In the genomic region with DNA sequence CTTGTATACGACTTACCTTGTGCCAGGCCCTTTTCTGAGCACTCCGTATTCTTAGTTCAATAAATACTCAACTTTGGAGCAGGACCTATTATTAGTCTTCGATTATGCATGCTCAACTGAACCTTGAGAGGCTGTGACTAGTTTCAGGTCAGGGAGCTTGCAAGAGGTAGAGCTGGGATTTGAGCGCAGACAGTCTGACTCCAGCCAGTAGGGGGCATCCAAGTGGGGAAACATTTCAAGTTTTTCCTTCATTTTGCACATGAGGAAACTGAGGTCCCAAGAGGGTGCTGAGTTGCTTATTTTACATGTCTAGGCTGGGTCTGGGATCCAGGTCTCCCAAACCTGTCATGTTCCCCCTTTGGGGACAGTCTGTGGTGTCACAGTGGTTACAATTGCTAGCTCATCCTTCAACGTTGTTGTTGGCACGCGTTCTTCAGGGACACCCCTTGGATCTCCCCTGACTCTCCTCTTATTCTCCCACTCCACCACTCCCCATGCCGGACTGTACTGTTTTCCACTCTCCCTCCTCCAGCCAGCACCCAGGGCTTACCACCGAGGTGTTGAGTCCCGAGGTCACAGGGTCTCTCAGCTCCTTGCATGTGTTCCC, we compare ENCODE assay signal across 1 cellular context.
TF ChIP-seq lines count a peak whose summit lies in the region.

No MANE protein-coding gene starts in this region.

TF ChIP-seq in WTC11, 78 proteins besides CTCF, POLR2A, EP300 and RAD21:
- TF ChIP-seq ZNF317 (CRISPR knock-in tag; IDR thresholded peaks at IDR 0.05; ENCODE audit: borderline replicate concordance, low read depth), result no peak
- TF ChIP-seq HMGA2 (CRISPR knock-in tag; IDR thresholded peaks at IDR 0.05), result no peak
- TF ChIP-seq, protein P1, sequence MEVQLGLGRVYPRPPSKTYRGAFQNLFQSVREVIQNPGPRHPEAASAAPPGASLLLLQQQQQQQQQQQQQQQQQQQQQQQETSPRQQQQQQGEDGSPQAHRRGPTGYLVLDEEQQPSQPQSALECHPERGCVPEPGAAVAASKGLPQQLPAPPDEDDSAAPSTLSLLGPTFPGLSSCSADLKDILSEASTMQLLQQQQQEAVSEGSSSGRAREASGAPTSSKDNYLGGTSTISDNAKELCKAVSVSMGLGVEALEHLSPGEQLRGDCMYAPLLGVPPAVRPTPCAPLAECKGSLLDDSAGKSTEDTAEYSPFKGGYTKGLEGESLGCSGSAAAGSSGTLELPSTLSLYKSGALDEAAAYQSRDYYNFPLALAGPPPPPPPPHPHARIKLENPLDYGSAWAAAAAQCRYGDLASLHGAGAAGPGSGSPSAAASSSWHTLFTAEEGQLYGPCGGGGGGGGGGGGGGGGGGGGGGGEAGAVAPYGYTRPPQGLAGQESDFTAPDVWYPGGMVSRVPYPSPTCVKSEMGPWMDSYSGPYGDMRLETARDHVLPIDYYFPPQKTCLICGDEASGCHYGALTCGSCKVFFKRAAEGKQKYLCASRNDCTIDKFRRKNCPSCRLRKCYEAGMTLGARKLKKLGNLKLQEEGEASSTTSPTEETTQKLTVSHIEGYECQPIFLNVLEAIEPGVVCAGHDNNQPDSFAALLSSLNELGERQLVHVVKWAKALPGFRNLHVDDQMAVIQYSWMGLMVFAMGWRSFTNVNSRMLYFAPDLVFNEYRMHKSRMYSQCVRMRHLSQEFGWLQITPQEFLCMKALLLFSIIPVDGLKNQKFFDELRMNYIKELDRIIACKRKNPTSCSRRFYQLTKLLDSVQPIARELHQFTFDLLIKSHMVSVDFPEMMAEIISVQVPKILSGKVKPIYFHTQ (CRISPR knock-in tag; IDR thresholded peaks at IDR 0.05), result no peak
- TF ChIP-seq, protein P2, sequence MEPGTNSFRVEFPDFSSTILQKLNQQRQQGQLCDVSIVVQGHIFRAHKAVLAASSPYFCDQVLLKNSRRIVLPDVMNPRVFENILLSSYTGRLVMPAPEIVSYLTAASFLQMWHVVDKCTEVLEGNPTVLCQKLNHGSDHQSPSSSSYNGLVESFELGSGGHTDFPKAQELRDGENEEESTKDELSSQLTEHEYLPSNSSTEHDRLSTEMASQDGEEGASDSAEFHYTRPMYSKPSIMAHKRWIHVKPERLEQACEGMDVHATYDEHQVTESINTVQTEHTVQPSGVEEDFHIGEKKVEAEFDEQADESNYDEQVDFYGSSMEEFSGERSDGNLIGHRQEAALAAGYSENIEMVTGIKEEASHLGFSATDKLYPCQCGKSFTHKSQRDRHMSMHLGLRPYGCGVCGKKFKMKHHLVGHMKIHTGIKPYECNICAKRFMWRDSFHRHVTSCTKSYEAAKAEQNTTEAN (CRISPR knock-in tag; IDR thresholded peaks at IDR 0.05), result no peak
- TF ChIP-seq, protein P3, sequence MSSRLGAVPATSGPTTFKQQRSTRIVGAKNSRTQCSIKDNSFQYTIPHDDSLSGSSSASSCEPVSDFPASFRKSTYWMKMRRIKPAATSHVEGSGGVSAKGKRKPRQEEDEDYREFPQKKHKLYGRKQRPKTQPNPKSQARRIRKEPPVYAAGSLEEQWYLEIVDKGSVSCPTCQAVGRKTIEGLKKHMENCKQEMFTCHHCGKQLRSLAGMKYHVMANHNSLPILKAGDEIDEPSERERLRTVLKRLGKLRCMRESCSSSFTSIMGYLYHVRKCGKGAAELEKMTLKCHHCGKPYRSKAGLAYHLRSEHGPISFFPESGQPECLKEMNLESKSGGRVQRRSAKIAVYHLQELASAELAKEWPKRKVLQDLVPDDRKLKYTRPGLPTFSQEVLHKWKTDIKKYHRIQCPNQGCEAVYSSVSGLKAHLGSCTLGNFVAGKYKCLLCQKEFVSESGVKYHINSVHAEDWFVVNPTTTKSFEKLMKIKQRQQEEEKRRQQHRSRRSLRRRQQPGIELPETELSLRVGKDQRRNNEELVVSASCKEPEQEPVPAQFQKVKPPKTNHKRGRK (CRISPR knock-in tag; IDR thresholded peaks at IDR 0.05; ENCODE audit: borderline replicate concordance), result no peak
- TF ChIP-seq, protein P4, sequence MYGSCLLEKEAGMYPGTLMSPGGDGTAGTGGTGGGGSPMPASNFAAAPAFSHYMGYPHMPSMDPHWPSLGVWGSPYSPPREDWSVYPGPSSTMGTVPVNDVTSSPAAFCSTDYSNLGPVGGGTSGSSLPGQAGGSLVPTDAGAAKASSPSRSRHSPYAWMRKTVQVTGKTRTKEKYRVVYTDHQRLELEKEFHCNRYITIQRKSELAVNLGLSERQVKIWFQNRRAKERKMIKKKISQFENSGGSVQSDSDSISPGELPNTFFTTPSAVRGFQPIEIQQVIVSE (CRISPR knock-in tag; IDR thresholded peaks at IDR 0.05; ENCODE audit: borderline replicate concordance), result no peak
- TF ChIP-seq PRRX2 (CRISPR knock-in tag; IDR thresholded peaks at IDR 0.05), result no peak
- no peak for TF ChIP-seq CBFB (CRISPR knock-in tag; IDR thresholded peaks at IDR 0.05; ENCODE audit: low read depth)
- TF ChIP-seq, protein P5, sequence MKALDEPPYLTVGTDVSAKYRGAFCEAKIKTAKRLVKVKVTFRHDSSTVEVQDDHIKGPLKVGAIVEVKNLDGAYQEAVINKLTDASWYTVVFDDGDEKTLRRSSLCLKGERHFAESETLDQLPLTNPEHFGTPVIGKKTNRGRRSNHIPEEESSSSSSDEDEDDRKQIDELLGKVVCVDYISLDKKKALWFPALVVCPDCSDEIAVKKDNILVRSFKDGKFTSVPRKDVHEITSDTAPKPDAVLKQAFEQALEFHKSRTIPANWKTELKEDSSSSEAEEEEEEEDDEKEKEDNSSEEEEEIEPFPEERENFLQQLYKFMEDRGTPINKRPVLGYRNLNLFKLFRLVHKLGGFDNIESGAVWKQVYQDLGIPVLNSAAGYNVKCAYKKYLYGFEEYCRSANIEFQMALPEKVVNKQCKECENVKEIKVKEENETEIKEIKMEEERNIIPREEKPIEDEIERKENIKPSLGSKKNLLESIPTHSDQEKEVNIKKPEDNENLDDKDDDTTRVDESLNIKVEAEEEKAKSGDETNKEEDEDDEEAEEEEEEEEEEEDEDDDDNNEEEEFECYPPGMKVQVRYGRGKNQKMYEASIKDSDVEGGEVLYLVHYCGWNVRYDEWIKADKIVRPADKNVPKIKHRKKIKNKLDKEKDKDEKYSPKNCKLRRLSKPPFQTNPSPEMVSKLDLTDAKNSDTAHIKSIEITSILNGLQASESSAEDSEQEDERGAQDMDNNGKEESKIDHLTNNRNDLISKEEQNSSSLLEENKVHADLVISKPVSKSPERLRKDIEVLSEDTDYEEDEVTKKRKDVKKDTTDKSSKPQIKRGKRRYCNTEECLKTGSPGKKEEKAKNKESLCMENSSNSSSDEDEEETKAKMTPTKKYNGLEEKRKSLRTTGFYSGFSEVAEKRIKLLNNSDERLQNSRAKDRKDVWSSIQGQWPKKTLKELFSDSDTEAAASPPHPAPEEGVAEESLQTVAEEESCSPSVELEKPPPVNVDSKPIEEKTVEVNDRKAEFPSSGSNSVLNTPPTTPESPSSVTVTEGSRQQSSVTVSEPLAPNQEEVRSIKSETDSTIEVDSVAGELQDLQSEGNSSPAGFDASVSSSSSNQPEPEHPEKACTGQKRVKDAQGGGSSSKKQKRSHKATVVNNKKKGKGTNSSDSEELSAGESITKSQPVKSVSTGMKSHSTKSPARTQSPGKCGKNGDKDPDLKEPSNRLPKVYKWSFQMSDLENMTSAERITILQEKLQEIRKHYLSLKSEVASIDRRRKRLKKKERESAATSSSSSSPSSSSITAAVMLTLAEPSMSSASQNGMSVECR (CRISPR knock-in tag; IDR thresholded peaks at IDR 0.05; ENCODE audit: borderline replicate concordance), result no peak
- TF ChIP-seq CREB1 (CRISPR knock-in tag; IDR thresholded peaks at IDR 0.05), result no peak
- TF ChIP-seq, protein P6, sequence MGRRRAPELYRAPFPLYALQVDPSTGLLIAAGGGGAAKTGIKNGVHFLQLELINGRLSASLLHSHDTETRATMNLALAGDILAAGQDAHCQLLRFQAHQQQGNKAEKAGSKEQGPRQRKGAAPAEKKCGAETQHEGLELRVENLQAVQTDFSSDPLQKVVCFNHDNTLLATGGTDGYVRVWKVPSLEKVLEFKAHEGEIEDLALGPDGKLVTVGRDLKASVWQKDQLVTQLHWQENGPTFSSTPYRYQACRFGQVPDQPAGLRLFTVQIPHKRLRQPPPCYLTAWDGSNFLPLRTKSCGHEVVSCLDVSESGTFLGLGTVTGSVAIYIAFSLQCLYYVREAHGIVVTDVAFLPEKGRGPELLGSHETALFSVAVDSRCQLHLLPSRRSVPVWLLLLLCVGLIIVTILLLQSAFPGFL (CRISPR knock-in tag; IDR thresholded peaks at IDR 0.05; ENCODE audit: borderline replicate concordance), result no peak
- TF ChIP-seq ELF4 (CRISPR knock-in tag; IDR thresholded peaks at IDR 0.05; ENCODE audit: low read depth), result no peak
- TF ChIP-seq JAZF1 (CRISPR knock-in tag; IDR thresholded peaks at IDR 0.05), result no peak
TF ChIP-seq in WTC11: peak in this region for 0.
